15 cellular contexts compared by ENCODE assay signal in genomic region chr2:97688062-97688827, GRCh38. TPM values are rescaled to one million over a fixed set of nuclear protein-coding genes. Genes with fewer than 3 reads are reported as not detected.
DNase-seq lines count a peak whose midpoint lies in the region; ATAC-seq and TF ChIP-seq lines count a peak whose summit lies in the region.
"Had no signal": no experiment of that assay in that cellular context is flagged by ENCODE, and none has a peak within 500 bp of the region (broad histone marks: within the 10 kb centered on the region; RNA-seq: fewer than 3 reads in every experiment).

No MANE protein-coding gene starts in this region.

- H3K27me3 ChIP-seq in GM06990 (replicated peaks; ENCODE audit: control insufficient read depth, insufficient read depth, low read length), result no peaks in the 10 kb centered on the region

- no peaks in the 10 kb centered on the region for H3K36me3 ChIP-seq in GM06990 (ENCODE audit: control insufficient read depth, insufficient read depth, low read length)

- peaks cover 9% of the 10 kb centered on the region for H3K4me1 Mint-ChIP-seq in T-helper 1 cell treated with Interleukin-12 subunit alpha and Interleukin-12 subunit beta and Interleukin-4 antibody, amounts not matched to agents 30 μg/mL and 1 μg/mL, for 36 hours (ENCODE audit: low read depth)
- H3K4me1 Mint-ChIP-seq: brain had no signal

- no peak for TF ChIP-seq CTCF in GM06990 (IDR thresholded peaks at IDR 0.05; ENCODE audit: insufficient read depth, low read length, poor library complexity, severe bottlenecking)

- peak; percentile 63 for ATAC-seq in GM21529 (IDR thresholded peaks at IDR 0.05; ENCODE audit: unreplicated experiment)
- ATAC-seq in HG03520 (IDR thresholded peaks at IDR 0.05; ENCODE audit: unreplicated experiment), result no peak
- no peak for ATAC-seq in HG02678 (IDR thresholded peaks at IDR 0.05; ENCODE audit: unreplicated experiment)

- H3K27ac Mint-ChIP-seq in T-helper 1 cell treated with Interleukin-12 subunit alpha and Interleukin-12 subunit beta and Interleukin-4 antibody, amounts not matched to agents 30 μg/mL and 1 μg/mL, for 36 hours, result peak overlapping the region; percentile 15
- H3K27ac Mint-ChIP-seq: B cell, brain had no signal

- H3K4me3 ChIP-seq in GM06990 (replicated peaks; ENCODE audit: low read depth, low read length), result no peak overlapping the region

- H3K36me3 Mint-ChIP-seq in T-helper 1 cell treated with Interleukin-12 subunit alpha and Interleukin-12 subunit beta and Interleukin-4 antibody, amounts not matched to agents 30 μg/mL and 1 μg/mL, for 36 hours (ENCODE audit: low read depth), result no peaks in the 10 kb centered on the region
- H3K36me3 Mint-ChIP-seq: brain had no signal

- DNase-seq in GM06990 (ENCODE audit: extremely low read depth, insufficient read length) (peak; percentile 25), iris pigment epithelial cell (ENCODE audit: low read depth) (peak; percentile 16), SK-N-DZ (ENCODE audit: low spot score) (no peak)
- DNase-seq in stimulated activated CD4-positive, alpha-beta T cell treated with anti-CD3 and anti-CD28 coated beads, Interleukin-1b, Interleukin-23, amount 100 ng/mL, for 48 hours, result no peak
- DNase-seq: DMS53; KBM-7; NCI-H187 treated with DMSO at 0.1 percent for 48 hours; NCI-H69; stimulated activated CD4-positive, alpha-beta T cell treated with anti-CD3 and anti-CD28 coated beads, Interleukin-2, amount 100 ng/mL, for 48 hours had no signal

- H3K27me3 Mint-ChIP-seq in T-helper 1 cell treated with Interleukin-12 subunit alpha and Interleukin-12 subunit beta and Interleukin-4 antibody, amounts not matched to agents 30 μg/mL and 1 μg/mL, for 36 hours (ENCODE audit: low read depth), result no peaks in the 10 kb centered on the region
- H3K27me3 Mint-ChIP-seq: B cell, brain had no signal

- no peak overlapping the region for H3K4me3 Mint-ChIP-seq in T-helper 1 cell treated with Interleukin-12 subunit alpha and Interleukin-12 subunit beta and Interleukin-4 antibody, amounts not matched to agents 30 μg/mL and 1 μg/mL, for 36 hours
- H3K4me3 Mint-ChIP-seq: B cell, brain had no signal

- no peaks in the 10 kb centered on the region for H3K9me3 Mint-ChIP-seq in T-helper 1 cell treated with Interleukin-12 subunit alpha and Interleukin-12 subunit beta and Interleukin-4 antibody, amounts not matched to agents 30 μg/mL and 1 μg/mL, for 36 hours
- H3K9me3 Mint-ChIP-seq: brain had no signal

RNA-seq across cellular contexts. Expression of gene C2orf92, which starts 18.7 kb away (rescaled TPM):
- 1.0 and 1.6 TPM in 2 replicates for polyA plus RNA-seq in SK-N-DZ (2014; cell fraction: cytosol; rRNA removed)
- 4.5 and 15.1 TPM in 2 replicates for polyA plus RNA-seq in SK-N-DZ (2014; cell fraction: nucleus; rRNA removed)

RNA-seq across cellular contexts. Expression of gene ACTR1B, which starts 24.4 kb away (rescaled TPM):
- 80.4 and 85.8 TPM in 2 replicates for polyA plus RNA-seq in SK-N-DZ (2014; cell fraction: cytosol; rRNA removed)
- 228 and 251 TPM in 2 replicates for polyA plus RNA-seq in SK-N-DZ (2014; cell fraction: nucleus; rRNA removed)

RNA-seq across cellular contexts. Expression of gene ZAP70, which starts 25.1 kb away (rescaled TPM):
- polyA plus RNA-seq in SK-N-DZ (2014; cell fraction: cytosol; rRNA removed), result 3.5 and 7.8 TPM in 2 replicates
- 30.0 and 44.7 TPM in 2 replicates for polyA plus RNA-seq in SK-N-DZ (2014; cell fraction: nucleus; rRNA removed)

RNA-seq across cellular contexts. Expression of gene COX5B, which starts 42.4 kb away (rescaled TPM):
- polyA plus RNA-seq in SK-N-DZ (2014; cell fraction: cytosol; rRNA removed), result 409 and 432 TPM in 2 replicates
- polyA plus RNA-seq in SK-N-DZ (2014; cell fraction: nucleus; rRNA removed), result 302 and 505 TPM in 2 replicates

Comparison
In these comparisons a context has a peak if more than half of its experiments do, and no peak if none do; other contexts are left out.
1. DNase-seq: peak in GM06990 (single experiment) and iris pigment epithelial cell (single experiment); none in stimulated activated CD4-positive, alpha-beta T cell treated with anti-CD3 and anti-CD28 coated beads, Interleukin-1b, Interleukin-23, amount 100 ng/mL, for 48 hours (single experiment) and SK-N-DZ (single experiment).